Comparison of ENCODE assay signal across 9 cellular contexts in genomic region chr22:33917744-33918406, GRCh38. TPM values are rescaled to one million over a fixed set of nuclear protein-coding genes. Genes with fewer than 3 reads are reported as not detected.
DNase-seq lines count a peak whose midpoint lies in the region; ATAC-seq and TF ChIP-seq lines count a peak whose summit lies in the region.
"Had no signal": no experiment of that assay in that cellular context is flagged by ENCODE, and none has a peak within 500 bp of the region (broad histone marks: within the 10 kb centered on the region; RNA-seq: fewer than 3 reads in every experiment).

No MANE protein-coding gene starts in this region.

- DNase-seq in GM06990 (ENCODE audit: extremely low read depth, insufficient read length) (no peak), LNCaP clone FGC (ENCODE audit: low read depth) (no peak), fibroblast of the aortic adventitia (ENCODE audit: low read depth) (peak; percentile 17), progenitor cell of endocrine pancreas (ENCODE audit: low spot score, unreplicated experiment) (no peak)
- no peak for DNase-seq in activated T-cell treated with anti-CD3 and anti-CD28 coated beads, Interleukin-2, amount 50 U/mL, for 24 hours
- no peak for DNase-seq in activated naive CD4-positive, alpha-beta T cell treated with anti-CD3 and anti-CD28 coated beads, Interleukin-2, amount 50 U/mL, for 16 hours
- DNase-seq: effector CD8-positive, alpha-beta T cell had no signal

- H3K9me3 Mint-ChIP-seq in progenitor cell of endocrine pancreas (ENCODE audit: low read depth) = no peaks in the 10 kb centered on the region
- H3K9me3 Mint-ChIP-seq in activated T-cell treated with anti-CD3 and anti-CD28 coated beads, Interleukin-2, amount 50 U/mL, for 24 hours = no peaks in the 10 kb centered on the region

- peaks cover 9% of the 10 kb centered on the region for H3K36me3 Mint-ChIP-seq in progenitor cell of endocrine pancreas (ENCODE audit: insufficient read depth)
- no peaks in the 10 kb centered on the region for H3K36me3 Mint-ChIP-seq in activated T-cell treated with anti-CD3 and anti-CD28 coated beads, Interleukin-2, amount 50 U/mL, for 24 hours (ENCODE audit: low read depth)

- H3K4me3 ChIP-seq in GM06990 (replicated peaks; ENCODE audit: low read depth, low read length) (no peak overlapping the region; the same call in 1 of the 2 replicates), LNCaP clone FGC (ENCODE audit: low read depth, low read length) (no peak overlapping the region), fibroblast of the aortic adventitia (ENCODE audit: low read depth, low read length) (no peak overlapping the region)

- H3K27me3 Mint-ChIP-seq in progenitor cell of endocrine pancreas = no peaks in the 10 kb centered on the region
- H3K27me3 Mint-ChIP-seq in activated T-cell treated with anti-CD3 and anti-CD28 coated beads, Interleukin-2, amount 50 U/mL, for 24 hours = peaks cover 55% of the 10 kb centered on the region

- no peak overlapping the region for H3K27ac Mint-ChIP-seq in progenitor cell of endocrine pancreas
- no peak overlapping the region for H3K27ac Mint-ChIP-seq in activated T-cell treated with anti-CD3 and anti-CD28 coated beads, Interleukin-2, amount 50 U/mL, for 24 hours

- ATAC-seq in HG03139 (IDR thresholded peaks at IDR 0.05; ENCODE audit: unreplicated experiment) = no peak
- no peak for ATAC-seq in HG02571 (IDR thresholded peaks at IDR 0.05; ENCODE audit: unreplicated experiment)

- no peaks in the 10 kb centered on the region for H3K36me3 ChIP-seq in GM06990 (ENCODE audit: control insufficient read depth, insufficient read depth, low read length)

- peak overlapping the region; percentile 98 for H3K4me3 Mint-ChIP-seq in progenitor cell of endocrine pancreas (ENCODE audit: low read depth)
- no peak overlapping the region for H3K4me3 Mint-ChIP-seq in activated T-cell treated with anti-CD3 and anti-CD28 coated beads, Interleukin-2, amount 50 U/mL, for 24 hours

- TF ChIP-seq CTCF in GM06990 (IDR thresholded peaks at IDR 0.05; ENCODE audit: insufficient read depth, low read length, poor library complexity, severe bottlenecking) (peak; percentile 67), LNCaP clone FGC (IDR thresholded peaks at IDR 0.05; ENCODE audit: control insufficient read depth, extremely low read depth, insufficient read depth) (peak; percentile 40), fibroblast of the aortic adventitia (IDR thresholded peaks at IDR 0.05; ENCODE audit: insufficient read depth, low read length) (peak; percentile 22), progenitor cell of endocrine pancreas (IDR thresholded peaks at IDR 0.05; ENCODE audit: unreplicated experiment) (no peak)

- H3K4me1 Mint-ChIP-seq in progenitor cell of endocrine pancreas (ENCODE audit: low read depth) = peaks cover 47% of the 10 kb centered on the region
- peaks cover 17% of the 10 kb centered on the region for H3K4me1 Mint-ChIP-seq in activated T-cell treated with anti-CD3 and anti-CD28 coated beads, Interleukin-2, amount 50 U/mL, for 24 hours (ENCODE audit: low read depth)

- H3K27me3 ChIP-seq in GM06990 (replicated peaks; ENCODE audit: control insufficient read depth, insufficient read depth, low read length) = no peaks in the 10 kb centered on the region

RNA-seq across cellular contexts. Expression of gene LARGE1, which starts 2.4 kb away (rescaled TPM):
- total RNA-seq in fibroblast of the aortic adventitia (ENCODE audit: low replicate concordance) (15.0 and 124 TPM in 2 replicates), progenitor cell of endocrine pancreas (166 and 195 TPM in 2 replicates)
